In the genomic region with DNA sequence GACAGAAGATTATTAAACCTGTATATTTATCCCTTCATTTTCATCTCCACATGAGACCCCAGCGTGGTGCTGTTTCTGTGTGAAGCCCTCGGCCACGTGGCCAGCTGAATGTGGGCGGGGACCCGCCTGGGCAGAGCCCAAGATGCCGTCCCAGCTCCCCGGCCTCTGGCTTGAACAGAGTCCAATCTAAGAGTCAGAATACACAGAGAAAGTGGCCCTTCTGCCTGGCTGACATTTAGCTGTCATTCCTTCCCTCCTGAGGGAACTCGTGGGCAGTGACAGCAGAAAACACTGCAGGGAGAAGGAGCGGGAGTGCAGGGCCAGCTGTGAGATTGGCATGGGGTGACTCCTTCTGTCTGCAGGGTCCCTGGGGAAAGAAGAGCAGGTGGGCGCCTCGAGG, we compare ENCODE assay signal across 18 cellular contexts. TPM values are rescaled to one million over a fixed set of nuclear protein-coding genes. Genes with fewer than 3 reads are reported as not detected.
A peak's percentile ranks its signal among the peaks of the same experiment; 100 is the strongest.
DNase-seq lines count a peak whose midpoint lies in the region; ATAC-seq and TF ChIP-seq lines count a peak whose summit lies in the region.
"Had no signal": no experiment of that assay in that cellular context is flagged by ENCODE, and none has a peak within 500 bp of the region (broad histone marks: within the 10 kb centered on the region; RNA-seq: fewer than 3 reads in every experiment).

No MANE protein-coding gene starts in this region.

- H3K79me2 ChIP-seq in hepatocyte: no peaks in the 10 kb centered on the region

- no peaks in the 10 kb centered on the region for H3K9me3 ChIP-seq in heart left ventricle
- no peaks in the 10 kb centered on the region for H3K9me3 ChIP-seq in left ventricle myocardium inferior (replicated peaks)
- H3K9me3 ChIP-seq in hepatocyte (ENCODE audit: low read depth): no peaks in the 10 kb centered on the region
- no peaks in the 10 kb centered on the region for H3K9me3 ChIP-seq in upper lobe of right lung
- H3K9me3 ChIP-seq: colonic mucosa had no signal

- H3K9me2 ChIP-seq in hepatocyte (replicated peaks; ENCODE audit: insufficient read depth): no peaks in the 10 kb centered on the region

- peak in 3 of 4 donors; percentile 45 to 57 (median 52) for ATAC-seq in heart left ventricle
- peak; percentile 62 for ATAC-seq in SK-N-SH treated with all-trans-retinoic acid at 6 μM for 48 hours
- peak; percentile 12 for ATAC-seq in upper lobe of right lung
- no peak for ATAC-seq in GM21717 (IDR thresholded peaks at IDR 0.05; ENCODE audit: unreplicated experiment)
- ATAC-seq in HG02759 (IDR thresholded peaks at IDR 0.05; ENCODE audit: unreplicated experiment): no peak
- ATAC-seq: CD8-positive, alpha-beta T cell had no signal

- H3K4me3 ChIP-seq in heart left ventricle (no peak overlapping the region), left ventricle myocardium inferior (no peak overlapping the region), hepatocyte (no peak overlapping the region), upper lobe of right lung (no peak overlapping the region)
- H3K4me3 ChIP-seq: colonic mucosa, PC-9 had no signal

- no peaks in the 10 kb centered on the region for H4K20me1 ChIP-seq in hepatocyte (ENCODE audit: insufficient read depth, poor library complexity, severe bottlenecking)

- TF ChIP-seq POLR2A in heart left ventricle (IDR thresholded peaks at IDR 0.05): no peak

- H3K27ac ChIP-seq in heart left ventricle: no peak overlapping the region
- H3K27ac ChIP-seq in left ventricle myocardium inferior (replicated peaks): no peak overlapping the region
- H3K27ac ChIP-seq in hepatocyte: no peak overlapping the region
- H3K27ac ChIP-seq in upper lobe of right lung: no peak overlapping the region
- H3K27ac ChIP-seq: colonic mucosa, PC-9 had no signal

- no peak overlapping the region for H3K4me2 ChIP-seq in hepatocyte
- H3K4me2 ChIP-seq: PC-9 had no signal

- 22 to 34% (median 24%) methylated on average over 11 of the region's 11 CpGs for WGBS in heart left ventricle, 4 donors
- 54% methylated on average over 11 of the region's 11 CpGs for WGBS in hepatocyte (ENCODE audit: low lambda C conversion rate, missing lambda C conversion rate)

- H2AFZ ChIP-seq in hepatocyte: no peak overlapping the region
- H2AFZ ChIP-seq: PC-9 had no signal

- H3K4me1 ChIP-seq in heart left ventricle (peaks cover 0 to 9% (median 0%) of the 10 kb centered on the region in 12 donors), left ventricle myocardium inferior (peaks cover 17% of the 10 kb centered on the region), hepatocyte (ENCODE audit: insufficient read depth) (no peaks in the 10 kb centered on the region), upper lobe of right lung (no peaks in the 10 kb centered on the region)
- H3K4me1 ChIP-seq: colonic mucosa had no signal

- no peak for TF ChIP-seq CTCF in heart left ventricle (IDR thresholded peaks at IDR 0.05)
- TF ChIP-seq CTCF in left ventricle myocardium inferior (IDR thresholded peaks at IDR 0.05; ENCODE audit: borderline replicate concordance): no peak
- no peak for TF ChIP-seq CTCF in hepatocyte (IDR thresholded peaks at IDR 0.05; ENCODE audit: poor library complexity)
- no peak for TF ChIP-seq CTCF in upper lobe of right lung (IDR thresholded peaks at IDR 0.05)

- intact Hi-C loops in heart left ventricle (cut with DNase I) (no loop called here), left ventricle myocardium inferior (cut with micrococcal nuclease) (no loop called here), upper lobe of right lung (cut with DNase I) (no loop called here)

- DNase-seq in heart left ventricle: peak in 1 of 5 donors; percentile 35
- no peak for DNase-seq in left ventricle myocardium inferior
- peak; percentile 32 for DNase-seq in hepatocyte (ENCODE audit: low spot score)
- DNase-seq in upper lobe of right lung: no peak
- DNase-seq in NCI-H446 (lab: John Stamatoyannopoulos, UW): no peak
- DNase-seq: activated CD4-positive, alpha-beta T cell treated with anti-CD3 and anti-CD28 coated beads, Interleukin-2, amount 50 U/mL, for 48 hours; activated naive CD4-positive, alpha-beta T cell treated with anti-CD3 and anti-CD28 coated beads, Interleukin-2, amount 50 U/mL, for 16 hours; activated T-cell treated with anti-CD3 and anti-CD28 coated beads, Interleukin-2, amount 50 U/mL, for 1 hour; CD8-positive, alpha-beta T cell; colonic mucosa; H7; NCI-H2029 treated with DMSO at 0.1 percent for 48 hours; NCI-H526 treated with DMSO at 0.1 percent for 48 hours; PC-9; stimulated activated CD4-positive, alpha-beta T cell treated with anti-CD3 and anti-CD28 coated beads, Interleukin-2, amount 100 ng/mL, for 48 hours had no signal

- H3K36me3 ChIP-seq in heart left ventricle: no peaks in the 10 kb centered on the region
- no peaks in the 10 kb centered on the region for H3K36me3 ChIP-seq in left ventricle myocardium inferior
- H3K36me3 ChIP-seq in hepatocyte (replicated peaks; ENCODE audit: insufficient read depth, low read depth): no peaks in the 10 kb centered on the region
- H3K36me3 ChIP-seq in upper lobe of right lung: no peaks in the 10 kb centered on the region
- H3K36me3 ChIP-seq: colonic mucosa had no signal

- H3K27me3 ChIP-seq in heart left ventricle (peaks cover 0 to 20% (median 3%) of the 10 kb centered on the region in 9 donors), left ventricle myocardium inferior (ENCODE audit: low read depth) (peaks cover 59% of the 10 kb centered on the region), hepatocyte (peaks cover 4% of the 10 kb centered on the region), upper lobe of right lung (peaks cover 14% of the 10 kb centered on the region)
- H3K27me3 ChIP-seq: colonic mucosa had no signal

TF ChIP-seq in SK-N-SH treated with all-trans-retinoic acid at 6 μM for 48 hours, 23 proteins besides CTCF, POLR2A, EP300 and RAD21:
- TF ChIP-seq RARB (CRISPR knock-in tag; IDR thresholded peaks at IDR 0.05): no peak
- TF ChIP-seq ISL1 (CRISPR knock-in tag; IDR thresholded peaks at IDR 0.05): no peak
- TF ChIP-seq ZNF565 (CRISPR knock-in tag; conservative IDR thresholded peaks at IDR 0.05; ENCODE audit: low read depth): no peak
- no peak for TF ChIP-seq ZFP3 (CRISPR knock-in tag; IDR thresholded peaks at IDR 0.05)
- TF ChIP-seq TOX (CRISPR knock-in tag; IDR thresholded peaks at IDR 0.05; ENCODE audit: borderline replicate concordance): no peak
- no peak for TF ChIP-seq ZNF8 (CRISPR knock-in tag; IDR thresholded peaks at IDR 0.05)
- TF ChIP-seq, protein P1, sequence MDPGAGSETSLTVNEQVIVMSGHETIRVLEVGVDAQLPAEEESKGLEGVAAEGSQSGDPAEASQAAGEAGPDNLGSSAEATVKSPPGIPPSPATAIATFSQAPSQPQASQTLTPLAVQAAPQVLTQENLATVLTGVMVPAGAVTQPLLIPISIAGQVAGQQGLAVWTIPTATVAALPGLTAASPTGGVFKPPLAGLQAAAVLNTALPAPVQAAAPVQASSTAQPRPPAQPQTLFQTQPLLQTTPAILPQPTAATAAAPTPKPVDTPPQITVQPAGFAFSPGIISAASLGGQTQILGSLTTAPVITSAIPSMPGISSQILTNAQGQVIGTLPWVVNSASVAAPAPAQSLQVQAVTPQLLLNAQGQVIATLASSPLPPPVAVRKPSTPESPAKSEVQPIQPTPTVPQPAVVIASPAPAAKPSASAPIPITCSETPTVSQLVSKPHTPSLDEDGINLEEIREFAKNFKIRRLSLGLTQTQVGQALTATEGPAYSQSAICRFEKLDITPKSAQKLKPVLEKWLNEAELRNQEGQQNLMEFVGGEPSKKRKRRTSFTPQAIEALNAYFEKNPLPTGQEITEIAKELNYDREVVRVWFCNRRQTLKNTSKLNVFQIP (CRISPR knock-in tag; IDR thresholded peaks at IDR 0.05; ENCODE audit: borderline replicate concordance, low read depth): no peak
- no peak for TF ChIP-seq TCF4 (CRISPR knock-in tag; IDR thresholded peaks at IDR 0.05; ENCODE audit: borderline replicate concordance)
- TF ChIP-seq ZC3H10 (CRISPR knock-in tag; IDR thresholded peaks at IDR 0.05): no peak
- no peak for TF ChIP-seq CSDC2 (CRISPR knock-in tag; IDR thresholded peaks at IDR 0.05)

RNA-seq across cellular contexts. Expression of a gene that starts 35.0 kb away (rescaled TPM):
- total RNA-seq in heart left ventricle (100 to 1,000 TPM in 7 of 9 donors, 10 to 100 TPM in 2; 87.6 to 160 (median 130) TPM), left ventricle myocardium inferior (161 TPM), hepatocyte (43.5 and 45.0 TPM in 2 replicates), upper lobe of right lung (21.7 TPM)
- polyA plus RNA-seq in heart left ventricle (100 to 1,000 TPM in 1 of 2 donors, 10 to 100 TPM in 1; 56.7 to 139 TPM), hepatocyte (73.3 and 79.0 TPM in 2 replicates)

Comparison
In these comparisons a context has a peak if more than half of its experiments do, and no peak if none do; other contexts are left out.
1. ATAC-seq: peak in heart left ventricle (3 of 4), SK-N-SH treated with all-trans-retinoic acid at 6 μM for 48 hours (single experiment) and upper lobe of right lung (single experiment); none in GM21717 (single experiment) and HG02759 (single experiment).